Comparison of ENCODE assay signal across 9 cellular contexts in the genomic region with DNA sequence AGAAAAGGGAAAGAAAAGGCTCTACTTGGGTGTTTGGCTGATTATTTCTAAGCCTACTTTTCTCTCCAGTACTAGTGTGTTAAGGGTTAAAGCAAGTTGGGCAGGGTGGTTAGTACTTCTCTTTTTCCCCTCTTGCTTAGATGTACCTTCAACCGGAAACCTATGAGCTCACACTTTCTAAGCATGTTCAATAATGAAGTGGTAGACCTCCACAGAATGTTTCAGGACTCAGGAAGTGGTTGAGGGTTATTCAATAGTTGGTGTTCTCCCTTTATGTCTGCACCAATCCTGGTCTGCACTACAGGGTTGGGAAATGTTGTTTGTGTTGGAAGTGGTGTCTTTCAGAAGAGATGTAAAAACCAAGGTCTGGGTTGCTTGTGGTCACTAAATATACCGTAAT.
A peak's percentile ranks its signal among the peaks of the same experiment; 100 is the strongest.
DNase-seq lines count a peak whose midpoint lies in the region; ATAC-seq and TF ChIP-seq lines count a peak whose summit lies in the region.
"Had no signal": no experiment of that assay in that cellular context is flagged by ENCODE, and none has a peak within 500 bp of the region (broad histone marks: within the 10 kb centered on the region; RNA-seq: fewer than 3 reads in every experiment).

No MANE protein-coding gene starts in this region.

- peak in 2 of 7 experiments; percentile 26 to 47 for DNase-seq in CD8-positive, alpha-beta T cell
- peak; percentile 25 for DNase-seq in activated naive CD8-positive, alpha-beta T cell treated with anti-CD3 and anti-CD28 coated beads for 36 hours
- DNase-seq in stromal cell of bone marrow (ENCODE audit: low read depth): peak; percentile 31
- no peak for DNase-seq in progenitor cell of endocrine pancreas (ENCODE audit: low spot score, unreplicated experiment)
- no peak for DNase-seq in cerebellar nuclear complex (lab: John Stamatoyannopoulos, UW)
- no peak for DNase-seq in NCI-H345 treated with DMSO at 0.1 percent for 48 hours (lab: John Stamatoyannopoulos, UW; ENCODE audit: unreplicated experiment)
- DNase-seq: psoas muscle had no signal

- no peak overlapping the region for H3K4me3 ChIP-seq in CD8-positive, alpha-beta T cell (ENCODE audit: low read depth, low read length)
- H3K4me3 ChIP-seq: psoas muscle had no signal

- peaks cover 29% of the 10 kb centered on the region for H3K4me1 Mint-ChIP-seq in CD8-positive, alpha-beta T cell (ENCODE audit: low read depth)
- peaks cover 46% of the 10 kb centered on the region for H3K4me1 Mint-ChIP-seq in activated naive CD8-positive, alpha-beta T cell treated with anti-CD3 and anti-CD28 coated beads for 36 hours
- H3K4me1 Mint-ChIP-seq in progenitor cell of endocrine pancreas (ENCODE audit: low read depth): no peaks in the 10 kb centered on the region

- CTCF ChIA-PET in CD8-positive, alpha-beta T cell (lab: Charles Lee): no interaction called here

- no peak for TF ChIP-seq CTCF in CD8-positive, alpha-beta T cell (IDR thresholded peaks at IDR 0.05)
- no peak for TF ChIP-seq CTCF in progenitor cell of endocrine pancreas (IDR thresholded peaks at IDR 0.05; ENCODE audit: unreplicated experiment)

- H3K4me3 Mint-ChIP-seq in CD8-positive, alpha-beta T cell: peak overlapping the region; percentile 3
- H3K4me3 Mint-ChIP-seq in activated naive CD8-positive, alpha-beta T cell treated with anti-CD3 and anti-CD28 coated beads for 36 hours: no peak overlapping the region
- no peak overlapping the region for H3K4me3 Mint-ChIP-seq in progenitor cell of endocrine pancreas (ENCODE audit: low read depth)

- H3K4me1 ChIP-seq in CD8-positive, alpha-beta T cell (ENCODE audit: insufficient read depth, low read length): peaks cover 20% of the 10 kb centered on the region

- no peaks in the 10 kb centered on the region for H3K9me3 ChIP-seq in CD8-positive, alpha-beta T cell (ENCODE audit: low read length)
- H3K9me3 ChIP-seq: psoas muscle had no signal

- H3K27ac Mint-ChIP-seq in CD8-positive, alpha-beta T cell: peak overlapping the region; percentile 15
- H3K27ac Mint-ChIP-seq in activated naive CD8-positive, alpha-beta T cell treated with anti-CD3 and anti-CD28 coated beads for 36 hours: peak overlapping the region; percentile 62
- H3K27ac Mint-ChIP-seq in progenitor cell of endocrine pancreas: no peak overlapping the region

- no peaks in the 10 kb centered on the region for H3K36me3 ChIP-seq in CD8-positive, alpha-beta T cell (ENCODE audit: insufficient read depth, low read length)

- intact Hi-C loops in CD8-positive, alpha-beta T cell (cut with DNase I, micrococcal nuclease): loop anchor here (5.0 kb wide), 3 partner anchors 51 to 196 kb away; a partner anchor contains a TSS

- no peaks in the 10 kb centered on the region for H3K36me3 Mint-ChIP-seq in CD8-positive, alpha-beta T cell
- peaks cover 5% of the 10 kb centered on the region for H3K36me3 Mint-ChIP-seq in activated naive CD8-positive, alpha-beta T cell treated with anti-CD3 and anti-CD28 coated beads for 36 hours
- no peaks in the 10 kb centered on the region for H3K36me3 Mint-ChIP-seq in progenitor cell of endocrine pancreas (ENCODE audit: insufficient read depth)

- no peak overlapping the region for H3K27ac ChIP-seq in CD8-positive, alpha-beta T cell (ENCODE audit: low read depth, low read length)
- H3K27ac ChIP-seq: psoas muscle had no signal

- no peaks in the 10 kb centered on the region for H3K27me3 ChIP-seq in CD8-positive, alpha-beta T cell (ENCODE audit: insufficient read depth, low read length)

- no peaks in the 10 kb centered on the region for H3K27me3 Mint-ChIP-seq in CD8-positive, alpha-beta T cell (ENCODE audit: low read depth)
- H3K27me3 Mint-ChIP-seq in activated naive CD8-positive, alpha-beta T cell treated with anti-CD3 and anti-CD28 coated beads for 36 hours: no peaks in the 10 kb centered on the region
- peaks cover 44% of the 10 kb centered on the region for H3K27me3 Mint-ChIP-seq in progenitor cell of endocrine pancreas

- H3K9me3 Mint-ChIP-seq in CD8-positive, alpha-beta T cell: no peaks in the 10 kb centered on the region
- peaks cover 4% of the 10 kb centered on the region for H3K9me3 Mint-ChIP-seq in activated naive CD8-positive, alpha-beta T cell treated with anti-CD3 and anti-CD28 coated beads for 36 hours
- peaks cover 4% of the 10 kb centered on the region for H3K9me3 Mint-ChIP-seq in progenitor cell of endocrine pancreas (ENCODE audit: low read depth)

- peak; percentile 93 for ATAC-seq in CD8-positive, alpha-beta T cell
- ATAC-seq in GM19395 (IDR thresholded peaks at IDR 0.05; ENCODE audit: unreplicated experiment): peak; percentile 99
- ATAC-seq in HG03378 (IDR thresholded peaks at IDR 0.05; ENCODE audit: unreplicated experiment): peak; percentile 100

- POLR2A ChIA-PET in CD8-positive, alpha-beta T cell (lab: Charles Lee): no interaction called here

Comparison
In these comparisons a context has a peak if more than half of its experiments do, and no peak if none do; other contexts are left out.
1. DNase-seq: peak in activated naive CD8-positive, alpha-beta T cell treated with anti-CD3 and anti-CD28 coated beads for 36 hours (single experiment) and stromal cell of bone marrow (single experiment); none in progenitor cell of endocrine pancreas (single experiment), cerebellar nuclear complex (0 of 2) and NCI-H345 treated with DMSO at 0.1 percent for 48 hours (single experiment).
2. Peak in every context shown above with its lines, with median percentiles within 50 percentile points of each other: ATAC-seq.